In genomic region chr1:32761253-32761877, GRCh38 we compare ENCODE assay signal across 1 cellular context.
A peak's percentile ranks its signal among the peaks of the same experiment; 100 is the strongest.
TF ChIP-seq lines count a peak whose summit lies in the region.

No MANE protein-coding gene starts in this region.

TF ChIP-seq in K562, 482 proteins besides CTCF, POLR2A, EP300 and RAD21 (continued from another document and continues in another):
- TF ChIP-seq, protein P1, sequence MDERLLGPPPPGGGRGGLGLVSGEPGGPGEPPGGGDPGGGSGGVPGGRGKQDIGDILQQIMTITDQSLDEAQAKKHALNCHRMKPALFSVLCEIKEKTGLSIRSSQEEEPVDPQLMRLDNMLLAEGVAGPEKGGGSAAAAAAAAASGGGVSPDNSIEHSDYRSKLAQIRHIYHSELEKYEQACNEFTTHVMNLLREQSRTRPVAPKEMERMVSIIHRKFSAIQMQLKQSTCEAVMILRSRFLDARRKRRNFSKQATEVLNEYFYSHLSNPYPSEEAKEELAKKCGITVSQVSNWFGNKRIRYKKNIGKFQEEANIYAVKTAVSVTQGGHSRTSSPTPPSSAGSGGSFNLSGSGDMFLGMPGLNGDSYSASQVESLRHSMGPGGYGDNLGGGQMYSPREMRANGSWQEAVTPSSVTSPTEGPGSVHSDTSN (CRISPR knock-in tag; IDR thresholded peaks at IDR 0.05; ENCODE audit: low read depth), result no peak
- TF ChIP-seq, protein P1 (tag; conservative IDR thresholded peaks at IDR 0.05; ENCODE audit: low read depth), result peak; percentile 65; the same call in 1 of the 2 replicates
- TF ChIP-seq KLF16 (IDR thresholded peaks at IDR 0.05), result no peak
- TF ChIP-seq CHAMP1 (IDR thresholded peaks at IDR 0.05), result no peak
- TF ChIP-seq, protein P2, sequence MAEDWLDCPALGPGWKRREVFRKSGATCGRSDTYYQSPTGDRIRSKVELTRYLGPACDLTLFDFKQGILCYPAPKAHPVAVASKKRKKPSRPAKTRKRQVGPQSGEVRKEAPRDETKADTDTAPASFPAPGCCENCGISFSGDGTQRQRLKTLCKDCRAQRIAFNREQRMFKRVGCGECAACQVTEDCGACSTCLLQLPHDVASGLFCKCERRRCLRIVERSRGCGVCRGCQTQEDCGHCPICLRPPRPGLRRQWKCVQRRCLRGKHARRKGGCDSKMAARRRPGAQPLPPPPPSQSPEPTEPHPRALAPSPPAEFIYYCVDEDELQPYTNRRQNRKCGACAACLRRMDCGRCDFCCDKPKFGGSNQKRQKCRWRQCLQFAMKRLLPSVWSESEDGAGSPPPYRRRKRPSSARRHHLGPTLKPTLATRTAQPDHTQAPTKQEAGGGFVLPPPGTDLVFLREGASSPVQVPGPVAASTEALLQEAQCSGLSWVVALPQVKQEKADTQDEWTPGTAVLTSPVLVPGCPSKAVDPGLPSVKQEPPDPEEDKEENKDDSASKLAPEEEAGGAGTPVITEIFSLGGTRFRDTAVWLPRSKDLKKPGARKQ (CRISPR knock-in tag; IDR thresholded peaks at IDR 0.05), result no peak
- TF ChIP-seq SMARCE1 (IDR thresholded peaks at IDR 0.05), result no peak
- TF ChIP-seq RFX1 (IDR thresholded peaks at IDR 0.05), result peak; percentile 94
- TF ChIP-seq BACH1 (tag; IDR thresholded peaks at IDR 0.05), result no peak
- no peak for TF ChIP-seq FOXP1 (CRISPR knock-in tag; IDR thresholded peaks at IDR 0.05)
- no peak for TF ChIP-seq BHLHE40 (IDR thresholded peaks at IDR 0.05; ENCODE audit: low read length)
- peak; percentile 84 for TF ChIP-seq NFIC (IDR thresholded peaks at IDR 0.05)
- TF ChIP-seq HINFP (tag; conservative IDR thresholded peaks at IDR 0.05; ENCODE audit: low read depth), result no peak
- no peak for TF ChIP-seq NCOA2 (IDR thresholded peaks at IDR 0.05; ENCODE audit: partially characterized antibody in 2 of 2)
- TF ChIP-seq, protein P3, sequence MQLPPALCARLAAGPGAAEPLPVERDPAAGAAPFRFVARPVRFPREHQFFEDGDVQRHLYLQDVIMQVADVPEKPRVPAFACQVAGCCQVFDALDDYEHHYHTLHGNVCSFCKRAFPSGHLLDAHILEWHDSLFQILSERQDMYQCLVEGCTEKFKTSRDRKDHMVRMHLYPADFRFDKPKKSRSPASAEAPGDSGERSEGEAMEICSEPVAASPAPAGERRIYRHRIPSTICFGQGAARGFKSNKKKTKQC (CRISPR knock-in tag; IDR thresholded peaks at IDR 0.05), result 0 out of 2 replicates have a peak, but pooled peaks have one; percentile 41
- no peak for TF ChIP-seq ZBED1 (IDR thresholded peaks at IDR 0.05)
- TF ChIP-seq, protein P4, sequence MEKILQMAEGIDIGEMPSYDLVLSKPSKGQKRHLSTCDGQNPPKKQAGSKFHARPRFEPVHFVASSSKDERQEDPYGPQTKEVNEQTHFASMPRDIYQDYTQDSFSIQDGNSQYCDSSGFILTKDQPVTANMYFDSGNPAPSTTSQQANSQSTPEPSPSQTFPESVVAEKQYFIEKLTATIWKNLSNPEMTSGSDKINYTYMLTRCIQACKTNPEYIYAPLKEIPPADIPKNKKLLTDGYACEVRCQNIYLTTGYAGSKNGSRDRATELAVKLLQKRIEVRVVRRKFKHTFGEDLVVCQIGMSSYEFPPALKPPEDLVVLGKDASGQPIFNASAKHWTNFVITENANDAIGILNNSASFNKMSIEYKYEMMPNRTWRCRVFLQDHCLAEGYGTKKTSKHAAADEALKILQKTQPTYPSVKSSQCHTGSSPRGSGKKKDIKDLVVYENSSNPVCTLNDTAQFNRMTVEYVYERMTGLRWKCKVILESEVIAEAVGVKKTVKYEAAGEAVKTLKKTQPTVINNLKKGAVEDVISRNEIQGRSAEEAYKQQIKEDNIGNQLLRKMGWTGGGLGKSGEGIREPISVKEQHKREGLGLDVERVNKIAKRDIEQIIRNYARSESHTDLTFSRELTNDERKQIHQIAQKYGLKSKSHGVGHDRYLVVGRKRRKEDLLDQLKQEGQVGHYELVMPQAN (IDR thresholded peaks at IDR 0.05; ENCODE audit: borderline replicate concordance), result no peak
- TF ChIP-seq CLOCK (CRISPR knock-in tag; IDR thresholded peaks at IDR 0.05; ENCODE audit: borderline replicate concordance), result no peak
- TF ChIP-seq, protein P5, sequence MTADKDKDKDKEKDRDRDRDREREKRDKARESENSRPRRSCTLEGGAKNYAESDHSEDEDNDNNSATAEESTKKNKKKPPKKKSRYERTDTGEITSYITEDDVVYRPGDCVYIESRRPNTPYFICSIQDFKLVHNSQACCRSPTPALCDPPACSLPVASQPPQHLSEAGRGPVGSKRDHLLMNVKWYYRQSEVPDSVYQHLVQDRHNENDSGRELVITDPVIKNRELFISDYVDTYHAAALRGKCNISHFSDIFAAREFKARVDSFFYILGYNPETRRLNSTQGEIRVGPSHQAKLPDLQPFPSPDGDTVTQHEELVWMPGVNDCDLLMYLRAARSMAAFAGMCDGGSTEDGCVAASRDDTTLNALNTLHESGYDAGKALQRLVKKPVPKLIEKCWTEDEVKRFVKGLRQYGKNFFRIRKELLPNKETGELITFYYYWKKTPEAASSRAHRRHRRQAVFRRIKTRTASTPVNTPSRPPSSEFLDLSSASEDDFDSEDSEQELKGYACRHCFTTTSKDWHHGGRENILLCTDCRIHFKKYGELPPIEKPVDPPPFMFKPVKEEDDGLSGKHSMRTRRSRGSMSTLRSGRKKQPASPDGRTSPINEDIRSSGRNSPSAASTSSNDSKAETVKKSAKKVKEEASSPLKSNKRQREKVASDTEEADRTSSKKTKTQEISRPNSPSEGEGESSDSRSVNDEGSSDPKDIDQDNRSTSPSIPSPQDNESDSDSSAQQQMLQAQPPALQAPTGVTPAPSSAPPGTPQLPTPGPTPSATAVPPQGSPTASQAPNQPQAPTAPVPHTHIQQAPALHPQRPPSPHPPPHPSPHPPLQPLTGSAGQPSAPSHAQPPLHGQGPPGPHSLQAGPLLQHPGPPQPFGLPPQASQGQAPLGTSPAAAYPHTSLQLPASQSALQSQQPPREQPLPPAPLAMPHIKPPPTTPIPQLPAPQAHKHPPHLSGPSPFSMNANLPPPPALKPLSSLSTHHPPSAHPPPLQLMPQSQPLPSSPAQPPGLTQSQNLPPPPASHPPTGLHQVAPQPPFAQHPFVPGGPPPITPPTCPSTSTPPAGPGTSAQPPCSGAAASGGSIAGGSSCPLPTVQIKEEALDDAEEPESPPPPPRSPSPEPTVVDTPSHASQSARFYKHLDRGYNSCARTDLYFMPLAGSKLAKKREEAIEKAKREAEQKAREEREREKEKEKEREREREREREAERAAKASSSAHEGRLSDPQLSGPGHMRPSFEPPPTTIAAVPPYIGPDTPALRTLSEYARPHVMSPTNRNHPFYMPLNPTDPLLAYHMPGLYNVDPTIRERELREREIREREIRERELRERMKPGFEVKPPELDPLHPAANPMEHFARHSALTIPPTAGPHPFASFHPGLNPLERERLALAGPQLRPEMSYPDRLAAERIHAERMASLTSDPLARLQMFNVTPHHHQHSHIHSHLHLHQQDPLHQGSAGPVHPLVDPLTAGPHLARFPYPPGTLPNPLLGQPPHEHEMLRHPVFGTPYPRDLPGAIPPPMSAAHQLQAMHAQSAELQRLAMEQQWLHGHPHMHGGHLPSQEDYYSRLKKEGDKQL (CRISPR knock-in tag; IDR thresholded peaks at IDR 0.05; ENCODE audit: borderline replicate concordance), result no peak
- no peak for TF ChIP-seq STAT5B (CRISPR knock-in tag; IDR thresholded peaks at IDR 0.05)
- TF ChIP-seq CXXC5 (CRISPR knock-in tag; IDR thresholded peaks at IDR 0.05), result 0 out of 2 replicates have a peak, but pooled peaks have one; percentile 10
- TF ChIP-seq JUND (IDR thresholded peaks at IDR 0.05; ENCODE audit: borderline replicate concordance, low read depth, low read length), result no peak
- no peak for TF ChIP-seq JUND (tag; IDR thresholded peaks at IDR 0.05; ENCODE audit: borderline replicate concordance, low read depth, low read length)
- TF ChIP-seq ZNF384 (IDR thresholded peaks at IDR 0.05; ENCODE audit: low read depth, low read length), result no peak
- TF ChIP-seq BDP1 (IDR thresholded peaks at IDR 0.05; ENCODE audit: insufficient read depth, insufficient read length), result no peak
- TF ChIP-seq L3MBTL2 (IDR thresholded peaks at IDR 0.05), result no peak
- no peak for TF ChIP-seq NELFE (IDR thresholded peaks at IDR 0.05; ENCODE audit: insufficient read depth, insufficient read length)
- TF ChIP-seq TRIM24 (IDR thresholded peaks at IDR 0.05), result no peak
- TF ChIP-seq ELK1 (CRISPR knock-in tag; IDR thresholded peaks at IDR 0.05), result no peak
- no peak for TF ChIP-seq KLF1 (tag; IDR thresholded peaks at IDR 0.05)
- TF ChIP-seq KDM1A (IDR thresholded peaks at IDR 0.05), result peak in 1 of 2 experiments; percentile 30; a peak in 1 of 4 replicates
- no peak for TF ChIP-seq NONO (IDR thresholded peaks at IDR 0.05; ENCODE audit: low read depth in 2 of 2, low read length in 1 of 2)
- no peak for TF ChIP-seq ZNF57 (CRISPR knock-in tag; IDR thresholded peaks at IDR 0.05)
- TF ChIP-seq TGIF2 (CRISPR knock-in tag; IDR thresholded peaks at IDR 0.05), result no peak
- no peak; the same call in 1 of the 2 replicates for TF ChIP-seq CHD2 (IDR thresholded peaks at IDR 0.05; ENCODE audit: low read depth, low read length)
- 0 out of 4 replicates have a peak, but pooled peaks of 1 of the 2 experiments have one; percentile 28 for TF ChIP-seq TEAD1 (CRISPR knock-in tag; IDR thresholded peaks at IDR 0.05)
- TF ChIP-seq, protein P6, sequence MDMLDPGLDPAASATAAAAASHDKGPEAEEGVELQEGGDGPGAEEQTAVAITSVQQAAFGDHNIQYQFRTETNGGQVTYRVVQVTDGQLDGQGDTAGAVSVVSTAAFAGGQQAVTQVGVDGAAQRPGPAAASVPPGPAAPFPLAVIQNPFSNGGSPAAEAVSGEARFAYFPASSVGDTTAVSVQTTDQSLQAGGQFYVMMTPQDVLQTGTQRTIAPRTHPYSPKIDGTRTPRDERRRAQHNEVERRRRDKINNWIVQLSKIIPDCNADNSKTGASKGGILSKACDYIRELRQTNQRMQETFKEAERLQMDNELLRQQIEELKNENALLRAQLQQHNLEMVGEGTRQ (CRISPR knock-in tag; IDR thresholded peaks at IDR 0.05), result no peak
- TF ChIP-seq FOXK2 (conservative IDR thresholded peaks at IDR 0.05 in 1 of 2, IDR thresholded peaks at IDR 0.05 in 1 of 2; ENCODE audit: low read depth in 2 of 2), result no peak
- no peak for TF ChIP-seq ZNF79 (CRISPR knock-in tag; IDR thresholded peaks at IDR 0.05; ENCODE audit: low read depth)
- no peak for TF ChIP-seq SMARCA5 (IDR thresholded peaks at IDR 0.05)
- TF ChIP-seq CTBP1 (IDR thresholded peaks at IDR 0.05; ENCODE audit: borderline replicate concordance), result no peak
